32 cellular contexts compared by ENCODE assay signal in the genomic region with DNA sequence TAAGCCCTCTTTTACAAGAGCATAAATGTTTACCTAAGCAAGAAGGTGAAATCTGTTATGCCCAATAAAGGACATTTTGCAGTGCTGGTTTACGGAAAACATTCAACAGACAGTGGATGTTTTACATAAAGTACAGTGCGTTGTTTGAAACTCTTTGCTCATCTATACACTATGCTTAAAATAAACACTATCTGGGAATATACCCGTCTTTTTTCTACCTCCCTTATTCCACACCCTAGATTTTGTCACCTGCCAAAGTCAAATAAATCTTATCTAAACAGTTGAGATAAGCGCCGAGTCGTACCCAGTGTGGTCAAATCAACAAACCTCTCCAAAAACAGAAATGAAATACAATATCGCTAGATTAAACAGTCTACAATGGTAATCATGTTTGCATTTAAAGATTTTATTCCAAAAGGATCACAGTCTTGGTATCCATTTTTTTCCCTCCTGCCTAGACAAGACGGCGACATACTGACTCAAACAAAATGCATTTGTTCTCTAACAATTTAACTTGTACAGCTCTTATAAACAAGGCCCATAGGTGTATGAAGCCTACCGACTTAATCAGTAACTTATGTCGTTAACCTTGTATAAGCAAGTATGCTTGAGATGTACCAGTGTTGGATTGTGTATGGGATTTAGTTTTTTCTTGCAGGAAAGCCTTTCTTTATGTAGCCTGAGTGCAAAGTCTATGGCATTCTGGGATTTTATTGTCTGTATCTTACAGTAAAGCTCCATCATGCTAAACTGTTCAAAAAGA.
A peak's percentile ranks its signal among the peaks of the same experiment; 100 is the strongest.
DNase-seq lines count a peak whose midpoint lies in the region; ATAC-seq and TF ChIP-seq lines count a peak whose summit lies in the region.
"Had no signal": no experiment of that assay in that cellular context is flagged by ENCODE, and none has a peak within 500 bp of the region (broad histone marks: within the 10 kb centered on the region; RNA-seq: fewer than 3 reads in every experiment).

No MANE protein-coding gene starts in this region.

- H2AFZ ChIP-seq in mammary epithelial cell (ENCODE audit: low read depth, low read length): no peak overlapping the region

- no peaks in the 10 kb centered on the region for H3K27me3 ChIP-seq in tibial nerve
- no peaks in the 10 kb centered on the region for H3K27me3 ChIP-seq in mammary epithelial cell (ENCODE audit: insufficient read depth, low read length)
- H3K27me3 ChIP-seq: neutrophil, testis, uterus had no signal

- TF ChIP-seq CTCF in tibial nerve (IDR thresholded peaks at IDR 0.05) (no peak), mammary epithelial cell (conservative IDR thresholded peaks at IDR 0.05 in 1 of 2, IDR thresholded peaks at IDR 0.05 in 1 of 2; ENCODE audit: extremely low read depth in 1 of 2, insufficient read depth in 1 of 2, low read depth in 1 of 2, low read length in 2 of 2) (no peak)

- ATAC-seq in left colon: peak; percentile 91
- ATAC-seq: activated CD4-positive, CD25-positive, alpha-beta regulatory T cell treated with anti-CD3 and anti-CD28 coated beads, Interleukin-2, amount 50 U/mL, for 24 hours; effector memory CD8-positive, alpha-beta T cell; esophagus mucosa; left cardiac atrium; psoas muscle had no signal

- H3K9ac ChIP-seq in mammary epithelial cell (ENCODE audit: insufficient read depth, low read length): no peak overlapping the region
- H3K9ac ChIP-seq: KMS-11 had no signal

- H3K27ac ChIP-seq in tibial nerve (no peak overlapping the region), mammary epithelial cell (ENCODE audit: insufficient read depth, low read depth, low read length) (no peak overlapping the region)
- H3K27ac ChIP-seq: KMS-11, neutrophil, psoas muscle, testis, uterus had no signal

- H3K36me3 ChIP-seq in tibial nerve (peaks cover 0 to 5% (median 0%) of the 10 kb centered on the region in 3 donors), mammary epithelial cell (ENCODE audit: insufficient read depth, low read length) (no peaks in the 10 kb centered on the region)
- H3K36me3 ChIP-seq: HAP-1, neutrophil, uterus had no signal

- H3K4me3 ChIP-seq in tibial nerve: no peak overlapping the region
- no peak overlapping the region for H3K4me3 ChIP-seq in mammary epithelial cell (replicated peaks in 1 of 3; ENCODE audit: insufficient read depth in 1 of 3, low read depth in 2 of 3, low read length in 3 of 3)
- H3K4me3 ChIP-seq: HAP-1, psoas muscle, testis, uterus had no signal

- intact Hi-C loops in left colon (cut with DNase I, micrococcal nuclease): no loop called here
- intact Hi-C loops in mammary epithelial cell (cut with micrococcal nuclease): no loop called here

- H4K20me1 ChIP-seq in mammary epithelial cell (ENCODE audit: insufficient read depth, low read length): no peaks in the 10 kb centered on the region

- H3K4me2 ChIP-seq in mammary epithelial cell (ENCODE audit: insufficient read depth, low read depth, low read length): no peak overlapping the region
- H3K4me2 ChIP-seq: KMS-11 had no signal

- no peaks in the 10 kb centered on the region for H3K4me1 ChIP-seq in tibial nerve
- H3K4me1 ChIP-seq in mammary epithelial cell (ENCODE audit: insufficient read depth, low read length): no peaks in the 10 kb centered on the region
- H3K4me1 ChIP-seq: HAP-1, psoas muscle, testis, uterus had no signal

- DNase-seq in NCI-H510A treated with DMSO at 0.1 percent for 48 hours (lab: John Stamatoyannopoulos, UW): peak; percentile 13
- DNase-seq in NCI-H510A (lab: John Stamatoyannopoulos, UW): no peak
- DNase-seq in NCI-H2029 (lab: John Stamatoyannopoulos, UW): peak; percentile 11
- no peak for DNase-seq in left colon
- DNase-seq in cerebellar cortex (ENCODE audit: low spot score): no peak
- no peak for DNase-seq in tibial nerve (ENCODE audit: low spot score in 2 of 2)
- no peak for DNase-seq in mammary epithelial cell
- DNase-seq in foreskin melanocyte: no peak
- DNase-seq: activated CD4-positive, alpha-beta memory T cell treated with anti-CD3 and anti-CD28 coated beads for 36 hours; activated CD8-positive, alpha-beta memory T cell treated with anti-CD3 and anti-CD28 coated beads, Interleukin-2, amount 50 U/mL, for 4 hours; activated naive CD4-positive, alpha-beta T cell treated with anti-CD3 and anti-CD28 coated beads, Interleukin-2, amount 50 U/mL, for 16 hours; AML-193; amygdala; CD4-positive, alpha-beta memory T cell; cortex of kidney; DMS79; effector memory CD8-positive, alpha-beta T cell; GDM1; left cardiac atrium; mesenchymal stem cell; NCI-H1436 treated with DMSO at 0.1 percent for 48 hours; NCI-H774; psoas muscle; RPMI8226; stimulated activated naive CD4-positive, alpha-beta T cell treated with Interleukin-2 at 50 U/mL for 16 hours; testis; uterus had no signal

- H3K9me3 ChIP-seq in tibial nerve (peaks cover 0 to 5% (median 0%) of the 10 kb centered on the region in 4 donors), mammary epithelial cell (replicated peaks; ENCODE audit: insufficient read depth, low read length) (peaks cover 3% of the 10 kb centered on the region)
- H3K9me3 ChIP-seq: HAP-1, neutrophil, psoas muscle, testis, uterus had no signal

- no peaks in the 10 kb centered on the region for H3K79me2 ChIP-seq in mammary epithelial cell (ENCODE audit: insufficient read depth, low read length)

- dilution Hi-C loops in mammary epithelial cell (cut with HindIII; ENCODE audit: low sequenced_read_pairs): no loop called here

- WGBS in tibial nerve, 2 donors: 87 to 90% methylated on average over 11 of the region's 11 CpGs
- 70% methylated on average over 11 of the region's 11 CpGs for WGBS in mammary epithelial cell (ENCODE audit: low coverage, missing lambda C conversion rate)

- BruUV-seq in mammary epithelial cell (replicated peaks; lab: Mats Ljungman, UMichigan): no TSS peak

- CTCF ChIA-PET in mammary epithelial cell (lab: Charles Lee; ENCODE audit: low non-redundant PET): no interaction called here

- in situ Hi-C loops in mammary epithelial cell (cut with MboI; ENCODE audit: low sequenced_read_pairs in 2 of 2): no loop called here

- TF ChIP-seq EP300 in tibial nerve (IDR thresholded peaks at IDR 0.05): no peak

- no peak for TF ChIP-seq POLR2A in tibial nerve (IDR thresholded peaks at IDR 0.05)

Comparison
In these comparisons a context has a peak if more than half of its experiments do, and no peak if none do; other contexts are left out.
1. DNase-seq: peak in NCI-H510A treated with DMSO at 0.1 percent for 48 hours (single experiment) and NCI-H2029 (single experiment); none in NCI-H510A (single experiment), left colon (0 of 2), cerebellar cortex (single experiment), tibial nerve (0 of 2), mammary epithelial cell (single experiment) and foreskin melanocyte (single experiment).